ENCODE assay signal across 1 cellular context in genomic region chr7:611837-612236, GRCh38.
A peak's percentile ranks its signal among the peaks of the same experiment; 100 is the strongest.
TF ChIP-seq lines count a peak whose summit lies in the region.

No MANE protein-coding gene starts in this region.

TF ChIP-seq in K562, 482 proteins besides CTCF, POLR2A, EP300 and RAD21:
- 0 out of 2 replicates have a peak, but pooled peaks have one; percentile 6 for TF ChIP-seq EHMT2 (IDR thresholded peaks at IDR 0.05)
